In genomic region chr15:85200215-85200614, GRCh38 we compare ENCODE assay signal across 8 cellular contexts.
DNase-seq lines count a peak whose midpoint lies in the region; ATAC-seq, FAIRE-seq and TF ChIP-seq lines count a peak whose summit lies in the region.
"Not testable (repeated sequence)": the region's sequence is repeated elsewhere in the genome, so short reads cannot be mapped to it uniquely, and the experiment has no call there.

No MANE protein-coding gene starts in this region.

- POLR2A ChIA-PET in A549 (lab: Yijun Ruan, JAX), result not testable (repeated sequence)

- ATAC-seq in A549 (peak; percentile 88 to 97), GM19035 (IDR thresholded peaks at IDR 0.05; ENCODE audit: unreplicated experiment) (peak; percentile 92), GM21619 (IDR thresholded peaks at IDR 0.05; ENCODE audit: unreplicated experiment) (peak; percentile 91), HG02973 (IDR thresholded peaks at IDR 0.05; ENCODE audit: unreplicated experiment) (peak; percentile 80), HG03460 (IDR thresholded peaks at IDR 0.05; ENCODE audit: unreplicated experiment) (peak; percentile 86), right cardiac atrium (peak; percentile 86 to 91)
- ATAC-seq in activated T-cell treated with anti-CD3 and anti-CD28 coated beads, Interleukin-2, amount 50 U/mL, for 4 hours, result peak; percentile 94 to 96

- H3K27ac ChIP-seq in A549; right cardiac atrium (ENCODE audit: low read length): not testable (repeated sequence)

- not testable (repeated sequence) for FAIRE-seq in A549 (lab: Jason Lieb, UNC)

- TF ChIP-seq CTCF in A549 (IDR thresholded peaks at IDR 0.05), result not testable (repeated sequence)

- CTCF ChIA-PET in A549 (lab: Yijun Ruan, JAX), result not testable (repeated sequence)

- H3K27me3 ChIP-seq in right cardiac atrium (ENCODE audit: control insufficient read depth, insufficient read depth), result not testable (repeated sequence)

- not testable (repeated sequence) for H3K4me1 ChIP-seq in A549; right cardiac atrium (ENCODE audit: control insufficient read depth, insufficient read depth, low read length)

- H3K4me3 Mint-ChIP-seq in activated T-cell treated with anti-CD3 and anti-CD28 coated beads, Interleukin-2, amount 50 U/mL, for 4 hours, result not testable (repeated sequence)

- not testable (repeated sequence) for DNase-seq in A549 (ENCODE audit: low read depth in 1 of 2, low spot score in 1 of 2); activated T-cell treated with anti-CD3 and anti-CD28 coated beads, Interleukin-2, amount 50 U/mL, for 4 hours; right cardiac atrium
- peak; percentile 32 for DNase-seq in posterior vena cava (ENCODE audit: low spot score)

- not testable (repeated sequence) for H3K4me2 ChIP-seq in A549

- H3K9me3 ChIP-seq in A549; right cardiac atrium (ENCODE audit: control insufficient read depth, low read length): not testable (repeated sequence)

- TF ChIP-seq RAD21 in A549 (conservative IDR thresholded peaks at IDR 0.05 in 1 of 2, IDR thresholded peaks at IDR 0.05 in 1 of 2), result not testable (repeated sequence)

- H3K9me3 Mint-ChIP-seq in activated T-cell treated with anti-CD3 and anti-CD28 coated beads, Interleukin-2, amount 50 U/mL, for 4 hours, result not testable (repeated sequence)

- H3K4me1 Mint-ChIP-seq in activated T-cell treated with anti-CD3 and anti-CD28 coated beads, Interleukin-2, amount 50 U/mL, for 4 hours (ENCODE audit: low read depth), result not testable (repeated sequence)

- not testable (repeated sequence) for H3K27me3 Mint-ChIP-seq in activated T-cell treated with anti-CD3 and anti-CD28 coated beads, Interleukin-2, amount 50 U/mL, for 4 hours (ENCODE audit: low read depth)

- WGBS in A549 (ENCODE audit: missing lambda C conversion rate), result no CpG with 5 or more reads among the region's 9 CpGs
- WGBS in right cardiac atrium, result 2% methylated on average over 3 of the region's 9 CpGs

- TF ChIP-seq POLR2A in A549 (IDR thresholded peaks at IDR 0.05; ENCODE audit: low read length), result not testable (repeated sequence)

- not testable (repeated sequence) for H3K4me3 ChIP-seq in A549; right cardiac atrium (ENCODE audit: low read length)

- H3K36me3 Mint-ChIP-seq in activated T-cell treated with anti-CD3 and anti-CD28 coated beads, Interleukin-2, amount 50 U/mL, for 4 hours (ENCODE audit: insufficient read depth), result not testable (repeated sequence)

- not testable (repeated sequence) for TF ChIP-seq EP300 in A549 (IDR thresholded peaks at IDR 0.05)

- intact Hi-C loops in right cardiac atrium (cut with DNase I); posterior vena cava (cut with DNase I): not testable (repeated sequence)
